17 cellular contexts compared by ENCODE assay signal in genomic region chr17:63611354-63611753, GRCh38. TPM values are rescaled to one million over a fixed set of nuclear protein-coding genes. Genes with fewer than 3 reads are reported as not detected.
DNase-seq lines count a peak whose midpoint lies in the region; ATAC-seq and FAIRE-seq lines count a peak whose summit lies in the region.
"Had no signal": no experiment of that assay in that cellular context is flagged by ENCODE, and none has a peak within 500 bp of the region (broad histone marks: within the 10 kb centered on the region; RNA-seq: fewer than 3 reads in every experiment).

No MANE protein-coding gene starts in this region.

- POLR2A ChIA-PET in T-cell (lab: Charles Lee), result interaction anchor here in 1 of 2 donors (0.6 to 1.1 kb wide), 3 partner anchors 14 to 1626 kb away, joined by 3 read pairs; no protein-coding TSS in a partner anchor
- POLR2A ChIA-PET in naive thymus-derived CD8-positive, alpha-beta T cell (lab: Charles Lee), result interaction anchor here (0.6 to 4.4 kb wide), 10 partner anchors 10 to 359 kb away, joined by 3 to 24 read pairs (median 5); partner anchors contain the start of genes LIMD2, MAP3K3 and TACO1

- CTCF ChIA-PET in T-cell (lab: Charles Lee), result interaction anchor here (0.6 to 3.2 kb wide), 26 partner anchors 10 to 207 kb away, joined by 3 to 27 read pairs (median 4); partner anchors contain the start of genes ACE (in 1 of the 2), CYB561 (in 1 of the 2) and MAP3K3 (in 1 of the 2)
- CTCF ChIA-PET in activated naive CD4-positive, alpha-beta T cell treated with anti-CD3 and anti-CD28 coated beads, Interleukin-2, amount 10 ng/mL, durations not matched to agents 7 days and 5 days (lab: Charles Lee), result interaction anchor here (0.7 to 11.6 kb wide), 27 partner anchors 9 to 227 kb away, joined by 3 to 273 read pairs (median 5); partner anchors contain the start of genes ACE, DCAF7, MAP3K3 and TACO1

- intact Hi-C loops in activated CD4-positive, alpha-beta T cell treated with anti-CD3 and anti-CD28 coated beads, Interleukin-2, amount 10 ng/mL, durations not matched to agents 24 days and 14 days (cut with micrococcal nuclease), result no loop called here

- ATAC-seq in T-cell (replicated peaks in 1 of 4) (peak; percentile 23 to 58 (median 44)), HG02970 (IDR thresholded peaks at IDR 0.05; ENCODE audit: low FRiP score, unreplicated experiment) (no peak)
- ATAC-seq in naive thymus-derived CD8-positive, alpha-beta T cell, result peak; percentile 23 to 68

- H3K9me3 Mint-ChIP-seq in activated CD4-positive, alpha-beta T cell treated with anti-CD3 and anti-CD28 coated beads, Interleukin-2, amount 10 ng/mL, durations not matched to agents 24 days and 14 days, result no peaks in the 10 kb centered on the region
- no peaks in the 10 kb centered on the region for H3K9me3 Mint-ChIP-seq in T-cell
- H3K9me3 Mint-ChIP-seq in activated naive CD4-positive, alpha-beta T cell treated with anti-CD3 and anti-CD28 coated beads, Interleukin-2, amount 10 ng/mL, durations not matched to agents 7 days and 5 days, result no peaks in the 10 kb centered on the region
- no peaks in the 10 kb centered on the region for H3K9me3 Mint-ChIP-seq in naive thymus-derived CD8-positive, alpha-beta T cell
- H3K9me3 Mint-ChIP-seq: stimulated activated naive B cell treated with anti-CD40 and anti-IgM and Interleukin-4, amounts not matched to agents 10 μg/mL and 1 μg/mL and 100 μg/mL, for 72 hours had no signal

- H3K27me3 Mint-ChIP-seq in activated CD4-positive, alpha-beta T cell treated with anti-CD3 and anti-CD28 coated beads, Interleukin-2, amount 10 ng/mL, durations not matched to agents 24 days and 14 days, result no peaks in the 10 kb centered on the region
- H3K27me3 Mint-ChIP-seq in T-cell, result no peaks in the 10 kb centered on the region
- peaks cover 5% of the 10 kb centered on the region for H3K27me3 Mint-ChIP-seq in activated naive CD4-positive, alpha-beta T cell treated with anti-CD3 and anti-CD28 coated beads, Interleukin-2, amount 10 ng/mL, durations not matched to agents 7 days and 5 days
- no peaks in the 10 kb centered on the region for H3K27me3 Mint-ChIP-seq in naive thymus-derived CD8-positive, alpha-beta T cell
- H3K27me3 Mint-ChIP-seq: stimulated activated naive B cell treated with anti-CD40 and anti-IgM and Interleukin-4, amounts not matched to agents 10 μg/mL and 1 μg/mL and 100 μg/mL, for 72 hours had no signal

- H3K27ac Mint-ChIP-seq in activated CD4-positive, alpha-beta T cell treated with anti-CD3 and anti-CD28 coated beads, Interleukin-2, amount 10 ng/mL, durations not matched to agents 24 days and 14 days, result peak overlapping the region; percentile 87
- peak overlapping the region; percentile 95 to 97 for H3K27ac Mint-ChIP-seq in T-cell
- H3K27ac Mint-ChIP-seq in activated naive CD4-positive, alpha-beta T cell treated with anti-CD3 and anti-CD28 coated beads, Interleukin-2, amount 10 ng/mL, durations not matched to agents 7 days and 5 days, result peak overlapping the region; percentile 99
- H3K27ac Mint-ChIP-seq in naive thymus-derived CD8-positive, alpha-beta T cell, result peak overlapping the region; percentile 75 to 96 (median 90)
- H3K27ac Mint-ChIP-seq: stimulated activated naive B cell treated with anti-CD40 and anti-IgM and Interleukin-4, amounts not matched to agents 10 μg/mL and 1 μg/mL and 100 μg/mL, for 72 hours had no signal

- FAIRE-seq in frontal cortex (lab: Jason Lieb, UNC), result no peak
- FAIRE-seq: bronchial epithelial cell had no signal

- DNase-seq in activated CD4-positive, alpha-beta T cell treated with anti-CD3 and anti-CD28 coated beads, Interleukin-2, amount 10 ng/mL, durations not matched to agents 24 days and 14 days, result peak; percentile 72
- DNase-seq in activated CD4-positive, alpha-beta T cell treated with anti-CD3 and anti-CD28 coated beads for 4 hours, result no peak
- DNase-seq in T-cell (peak in 9 of 34 experiments; percentile 2 to 38 (median 13)), frontal cortex (ENCODE audit: low spot score in 2 of 2) (no peak), amygdala (lab: John Stamatoyannopoulos, UW) (no peak)
- DNase-seq in activated naive CD4-positive, alpha-beta T cell treated with anti-CD3 and anti-CD28 coated beads, Interleukin-2, amount 10 ng/mL, durations not matched to agents 7 days and 5 days, result peak; percentile 56
- DNase-seq in naive thymus-derived CD8-positive, alpha-beta T cell, result peak in 2 of 10 donors; percentile 40 to 49
- DNase-seq: C1 segment of cervical spinal cord; DMS53; dorsolateral prefrontal cortex; GOT3; NCI-H2227 treated with DMSO at 0.1 percent for 48 hours; Peyer's patch; stimulated activated CD4-positive, alpha-beta T cell treated with anti-CD3 and anti-CD28 coated beads, Interleukin-12 subunit alpha, Interleukin-12 subunit beta, amount 100 ng/mL, for 4 hours; stimulated activated naive B cell treated with anti-CD40 and anti-IgM and Interleukin-4, amounts not matched to agents 10 μg/mL and 1 μg/mL and 100 μg/mL, for 72 hours had no signal

- peak overlapping the region; percentile 68 for H3K4me3 Mint-ChIP-seq in activated CD4-positive, alpha-beta T cell treated with anti-CD3 and anti-CD28 coated beads, Interleukin-2, amount 10 ng/mL, durations not matched to agents 24 days and 14 days
- peak overlapping the region in 2 of 3 donors; percentile 29 to 64 for H3K4me3 Mint-ChIP-seq in T-cell
- H3K4me3 Mint-ChIP-seq in activated naive CD4-positive, alpha-beta T cell treated with anti-CD3 and anti-CD28 coated beads, Interleukin-2, amount 10 ng/mL, durations not matched to agents 7 days and 5 days, result peak overlapping the region; percentile 62
- peak overlapping the region in 7 of 10 donors; percentile 18 to 62 (median 49) for H3K4me3 Mint-ChIP-seq in naive thymus-derived CD8-positive, alpha-beta T cell
- H3K4me3 Mint-ChIP-seq: stimulated activated naive B cell treated with anti-CD40 and anti-IgM and Interleukin-4, amounts not matched to agents 10 μg/mL and 1 μg/mL and 100 μg/mL, for 72 hours had no signal

- H3K36me3 Mint-ChIP-seq in activated CD4-positive, alpha-beta T cell treated with anti-CD3 and anti-CD28 coated beads, Interleukin-2, amount 10 ng/mL, durations not matched to agents 24 days and 14 days (ENCODE audit: low read depth), result peaks cover 37% of the 10 kb centered on the region
- peaks cover 35% of the 10 kb centered on the region for H3K36me3 Mint-ChIP-seq in T-cell
- peaks cover 33% of the 10 kb centered on the region for H3K36me3 Mint-ChIP-seq in activated naive CD4-positive, alpha-beta T cell treated with anti-CD3 and anti-CD28 coated beads, Interleukin-2, amount 10 ng/mL, durations not matched to agents 7 days and 5 days
- H3K36me3 Mint-ChIP-seq in naive thymus-derived CD8-positive, alpha-beta T cell, result peaks cover 0 to 34% (median 6%) of the 10 kb centered on the region in 3 donors

- H3K4me1 Mint-ChIP-seq in activated CD4-positive, alpha-beta T cell treated with anti-CD3 and anti-CD28 coated beads, Interleukin-2, amount 10 ng/mL, durations not matched to agents 24 days and 14 days, result peaks cover 26% of the 10 kb centered on the region
- peaks cover 32 to 34% (median 32%) of the 10 kb centered on the region in 3 donors for H3K4me1 Mint-ChIP-seq in T-cell
- peaks cover 34% of the 10 kb centered on the region for H3K4me1 Mint-ChIP-seq in activated naive CD4-positive, alpha-beta T cell treated with anti-CD3 and anti-CD28 coated beads, Interleukin-2, amount 10 ng/mL, durations not matched to agents 7 days and 5 days
- H3K4me1 Mint-ChIP-seq in naive thymus-derived CD8-positive, alpha-beta T cell, result peaks cover 14 to 30% (median 29%) of the 10 kb centered on the region in 4 donors

RNA-seq across cellular contexts. Expression of gene TACO1, which starts 10.7 kb away (rescaled TPM):
- 27.4 and 27.9 TPM in 2 replicates for total RNA-seq in activated CD4-positive, alpha-beta T cell treated with anti-CD3 and anti-CD28 coated beads, Interleukin-2, amount 10 ng/mL, durations not matched to agents 24 days and 14 days
- 10 to 100 TPM; 10.9 to 20.5 (median 18.8) TPM for total RNA-seq in T-cell
- 10 to 100 TPM; 15.5 to 16.6 TPM for total RNA-seq in naive thymus-derived CD8-positive, alpha-beta T cell
- polyA plus RNA-seq in naive thymus-derived CD8-positive, alpha-beta T cell, result 10 to 100 TPM; 11.3 to 18.3 (median 17.5) TPM
- total RNA-seq in frontal cortex, result 6.1 TPM

RNA-seq across cellular contexts. Expression of gene MAP3K3, which starts 10.9 kb away (rescaled TPM):
- 26.2 and 26.7 TPM in 2 replicates for total RNA-seq in activated CD4-positive, alpha-beta T cell treated with anti-CD3 and anti-CD28 coated beads, Interleukin-2, amount 10 ng/mL, durations not matched to agents 24 days and 14 days
- total RNA-seq in T-cell (10 to 100 TPM; 71.0 to 91.1 (median 85.4) TPM), frontal cortex (17.1 TPM)
- 10 to 100 TPM; 77.5 to 82.8 TPM for total RNA-seq in naive thymus-derived CD8-positive, alpha-beta T cell
- polyA plus RNA-seq in naive thymus-derived CD8-positive, alpha-beta T cell, result 10 to 100 TPM; 23.8 to 47.4 (median 24.7) TPM

Comparison
In these comparisons a context has a peak if more than half of its experiments do, and no peak if none do; other contexts are left out.
1. DNase-seq: peak in activated CD4-positive, alpha-beta T cell treated with anti-CD3 and anti-CD28 coated beads, Interleukin-2, amount 10 ng/mL, durations not matched to agents 24 days and 14 days (single experiment) and activated naive CD4-positive, alpha-beta T cell treated with anti-CD3 and anti-CD28 coated beads, Interleukin-2, amount 10 ng/mL, durations not matched to agents 7 days and 5 days (single experiment); none in activated CD4-positive, alpha-beta T cell treated with anti-CD3 and anti-CD28 coated beads for 4 hours (0 of 2), frontal cortex (0 of 2) and amygdala (0 of 56).
2. Peak in every context shown above with its lines, with median percentiles within 50 percentile points of each other: H3K27ac Mint-ChIP-seq and H3K4me3 Mint-ChIP-seq.